9 cellular contexts compared by ENCODE assay signal in genomic region chr9:91117959-91118651, GRCh38.
DNase-seq lines count a peak whose midpoint lies in the region; ATAC-seq lines count a peak whose summit lies in the region.
"Had no signal": no experiment of that assay in that cellular context is flagged by ENCODE, and none has a peak within 500 bp of the region (broad histone marks: within the 10 kb centered on the region; RNA-seq: fewer than 3 reads in every experiment).

No MANE protein-coding gene starts in this region.

- 5% methylated on average over 35 of the region's 35 CpGs for whole genome bisulfite sequencing in right cardiac atrium
- no CpG with 5 or more reads among the region's 35 CpGs for WGBS in trophoblast cell (ENCODE audit: extremely low coverage, insufficient coverage, insufficient read length)

- peak overlapping the region; percentile 72 for H4K8ac ChIP-seq in trophoblast cell (ENCODE audit: low read depth, low read length)

- H3K18ac ChIP-seq in trophoblast cell (ENCODE audit: low read length), result peak overlapping the region; percentile 72

- peak overlapping the region; percentile 27 for H3K9ac ChIP-seq in trophoblast cell (ENCODE audit: low read length)

- H3K4ac ChIP-seq in trophoblast cell (ENCODE audit: low read depth, low read length), result peak overlapping the region; percentile 47

- H3K4me3 ChIP-seq in right cardiac atrium (ENCODE audit: low read length) (peak overlapping the region; percentile 30), trophoblast cell (ENCODE audit: low read depth, low read length) (no peak overlapping the region)

- H2AFZ ChIP-seq in trophoblast cell (ENCODE audit: insufficient read depth, low read length, poor library complexity), result peak overlapping the region; percentile 27

- peak overlapping the region; percentile 96 for H2BK12ac ChIP-seq in trophoblast cell (ENCODE audit: low read length)

- peak overlapping the region; percentile 74 for H3K27ac ChIP-seq in right cardiac atrium (ENCODE audit: low read length)
- peak overlapping the region; percentile 66 for H3K27ac ChIP-seq in trophoblast cell (ENCODE audit: low read depth, low read length)

- H3K9me3 ChIP-seq in right cardiac atrium (ENCODE audit: control insufficient read depth, low read length) (no peaks in the 10 kb centered on the region), trophoblast cell (ENCODE audit: insufficient read depth, low read depth, low read length) (peaks cover 5% of the 10 kb centered on the region)

- no peak overlapping the region for H3K4me3 Mint-ChIP-seq in activated CD8-positive, alpha-beta T cell treated with anti-CD3 and anti-CD28 coated beads, Interleukin-2, amount 10 ng/mL, durations not matched to agents 7 days and 5 days
- H3K4me3 Mint-ChIP-seq: activated naive CD8-positive, alpha-beta T cell treated with anti-CD3 and anti-CD28 coated beads, Interleukin-2, amount 10 ng/mL, durations not matched to agents 7 days and 5 days had no signal

- intact Hi-C loops in right cardiac atrium (cut with DNase I), result loop anchor here in 1 of 4 donors (2.0 kb wide), 1 partner anchor 75 kb away; no protein-coding TSS in a partner anchor

- H3K27me3 ChIP-seq in right cardiac atrium (ENCODE audit: control insufficient read depth, insufficient read depth), result no peaks in the 10 kb centered on the region
- H3K27me3 ChIP-seq in trophoblast cell (ENCODE audit: insufficient read depth, low read length), result no peaks in the 10 kb centered on the region

- no peak overlapping the region for H4K12ac ChIP-seq in trophoblast cell (ENCODE audit: low read depth, low read length)

- ATAC-seq in right cardiac atrium (peak; percentile 98 to 99), HG03432 (IDR thresholded peaks at IDR 0.05; ENCODE audit: unreplicated experiment) (no peak)
- no peak for ATAC-seq in activated CD8-positive, alpha-beta T cell treated with anti-CD3 and anti-CD28 coated beads, Interleukin-2, amount 10 ng/mL, durations not matched to agents 7 days and 5 days

- peak overlapping the region; percentile 46 for H3K4me2 ChIP-seq in trophoblast cell (ENCODE audit: low read length)

- peak overlapping the region; percentile 74 for H2BK5ac ChIP-seq in trophoblast cell (ENCODE audit: low read depth, low read length, poor library complexity)

- peaks cover 3% of the 10 kb centered on the region for H3K79me2 ChIP-seq in trophoblast cell (ENCODE audit: control insufficient read depth, insufficient read depth, low read length, poor library complexity)

- H2AK5ac ChIP-seq in trophoblast cell (ENCODE audit: low read length), result peak overlapping the region; percentile 98

- H3K9me3 Mint-ChIP-seq in activated CD8-positive, alpha-beta T cell treated with anti-CD3 and anti-CD28 coated beads, Interleukin-2, amount 10 ng/mL, durations not matched to agents 7 days and 5 days (ENCODE audit: insufficient read depth), result peaks cover 10% of the 10 kb centered on the region

- CTCF ChIA-PET in activated CD8-positive, alpha-beta T cell treated with anti-CD3 and anti-CD28 coated beads, Interleukin-2, amount 10 ng/mL, durations not matched to agents 7 days and 5 days (lab: Charles Lee), result no interaction called here

- no peaks in the 10 kb centered on the region for H3K27me3 Mint-ChIP-seq in activated CD8-positive, alpha-beta T cell treated with anti-CD3 and anti-CD28 coated beads, Interleukin-2, amount 10 ng/mL, durations not matched to agents 7 days and 5 days (ENCODE audit: low read depth)

- peaks cover 0 to 7% of the 10 kb centered on the region in 2 experiments for H3K36me3 ChIP-seq in trophoblast cell (ENCODE audit: control insufficient read depth in 1 of 2, insufficient read depth in 2 of 2, low read length in 2 of 2)

- peak overlapping the region; percentile 54 for H3K23ac ChIP-seq in trophoblast cell (ENCODE audit: low read length)

- peaks cover 12% of the 10 kb centered on the region for H3K79me1 ChIP-seq in trophoblast cell (ENCODE audit: low read length)

- DNase-seq in GM03348 (ENCODE audit: low spot score), result peak; percentile 84
- peak in 45 of 58 donors; percentile 10 to 75 (median 35) for DNase-seq in anterior cingulate cortex (lab: John Stamatoyannopoulos, UW)
- DNase-seq in right cardiac atrium, result peak; percentile 86 to 95 (median 94)
- peak; percentile 84 for DNase-seq in trophoblast cell
- no peak for DNase-seq in foreskin melanocyte
- no peak for DNase-seq in activated CD8-positive, alpha-beta T cell treated with anti-CD3 and anti-CD28 coated beads, Interleukin-2, amount 10 ng/mL, durations not matched to agents 7 days and 5 days
- no peak for DNase-seq in activated CD4-positive, alpha-beta T cell treated with anti-CD3 and anti-CD28 coated beads, Interleukin-2, amount 50 U/mL, for 48 hours
- DNase-seq: activated naive CD8-positive, alpha-beta T cell treated with anti-CD3 and anti-CD28 coated beads, Interleukin-2, amount 10 ng/mL, durations not matched to agents 7 days and 5 days had no signal

- H3K4me1 ChIP-seq in right cardiac atrium (ENCODE audit: control insufficient read depth, insufficient read depth, low read length) (no peaks in the 10 kb centered on the region), trophoblast cell (ENCODE audit: control insufficient read depth in 1 of 2, insufficient read depth in 2 of 2, low read length in 2 of 2) (peaks cover 11 to 15% of the 10 kb centered on the region in 2 experiments)

- peak overlapping the region; percentile 68 for H3K14ac ChIP-seq in trophoblast cell (ENCODE audit: low read length)

- peaks cover 44% of the 10 kb centered on the region for H3K4me1 Mint-ChIP-seq in activated CD8-positive, alpha-beta T cell treated with anti-CD3 and anti-CD28 coated beads, Interleukin-2, amount 10 ng/mL, durations not matched to agents 7 days and 5 days (ENCODE audit: low read depth)

- H3K36me3 Mint-ChIP-seq in activated CD8-positive, alpha-beta T cell treated with anti-CD3 and anti-CD28 coated beads, Interleukin-2, amount 10 ng/mL, durations not matched to agents 7 days and 5 days (ENCODE audit: low read depth), result peaks cover 41% of the 10 kb centered on the region

- POLR2A ChIA-PET in activated CD8-positive, alpha-beta T cell treated with anti-CD3 and anti-CD28 coated beads, Interleukin-2, amount 10 ng/mL, durations not matched to agents 7 days and 5 days (lab: Charles Lee), result no interaction called here

- H3K27ac Mint-ChIP-seq in activated CD8-positive, alpha-beta T cell treated with anti-CD3 and anti-CD28 coated beads, Interleukin-2, amount 10 ng/mL, durations not matched to agents 7 days and 5 days, result no peak overlapping the region
- H3K27ac Mint-ChIP-seq: activated naive CD8-positive, alpha-beta T cell treated with anti-CD3 and anti-CD28 coated beads, Interleukin-2, amount 10 ng/mL, durations not matched to agents 7 days and 5 days had no signal

- peak overlapping the region; percentile 83 for H4K91ac ChIP-seq in trophoblast cell (ENCODE audit: low read depth, low read length)

- peak overlapping the region; percentile 77 for H2BK120ac ChIP-seq in trophoblast cell (ENCODE audit: insufficient read depth, low read length, poor library complexity)

Comparison
In these comparisons a context has a peak if more than half of its experiments do, and no peak if none do; other contexts are left out.
1. DNase-seq: peak in GM03348 (single experiment), anterior cingulate cortex (45 of 58), right cardiac atrium (3 of 3) and trophoblast cell (2 of 2); none in foreskin melanocyte (single experiment), activated CD8-positive, alpha-beta T cell treated with anti-CD3 and anti-CD28 coated beads, Interleukin-2, amount 10 ng/mL, durations not matched to agents 7 days and 5 days (single experiment) and activated CD4-positive, alpha-beta T cell treated with anti-CD3 and anti-CD28 coated beads, Interleukin-2, amount 50 U/mL, for 48 hours (0 of 2).
2. ATAC-seq: peak in right cardiac atrium (2 of 2); none in HG03432 (single experiment) and activated CD8-positive, alpha-beta T cell treated with anti-CD3 and anti-CD28 coated beads, Interleukin-2, amount 10 ng/mL, durations not matched to agents 7 days and 5 days (single experiment).